Comparison of ENCODE assay signal across 9 cellular contexts in genomic region chr22:41832553-41833368, GRCh38. TPM values are rescaled to one million over a fixed set of nuclear protein-coding genes. Genes with fewer than 3 reads are reported as not detected.
DNase-seq lines count a peak whose midpoint lies in the region; ATAC-seq, FAIRE-seq and TF ChIP-seq lines count a peak whose summit lies in the region.
"Had no signal": no experiment of that assay in that cellular context is flagged by ENCODE, and none has a peak within 500 bp of the region (broad histone marks: within the 10 kb centered on the region; RNA-seq: fewer than 3 reads in every experiment).

Gene SREBF2 (plus strand): TSS chr22:41833105. CDS start chr22:41833271, 166 bp downstream.

- peak within 1 kb of the TSS; percentile 75 for H3K4me3 ChIP-seq in WI38 (ENCODE audit: low read depth, low read length)
- H3K4me3 ChIP-seq in bronchial epithelial cell (ENCODE audit: low read depth, low read length): peak within 1 kb of the TSS; percentile 91
- peak within 1 kb of the TSS; percentile 81 to 97 for H3K4me3 ChIP-seq in small intestine (ENCODE audit: low read depth in 1 of 2, low read length in 2 of 2)

- 0 to 1% (median 0%) methylated on average over 55 to 75 of the region's 75 CpGs for WGBS in small intestine, 3 donors

- FAIRE-seq in bronchial epithelial cell (lab: Jason Lieb, UNC) (peak; percentile 60), small intestine (lab: Jason Lieb, UNC) (no peak)
- FAIRE-seq: colon had no signal

- DNase-seq in AG08395 (ENCODE audit: low spot score): peak; percentile 99
- peak; percentile 97 for DNase-seq in NCI-H2227 treated with DMSO at 0.1 percent for 48 hours (lab: John Stamatoyannopoulos, UW)
- DNase-seq in bronchial epithelial cell (ENCODE audit: low read depth): peak; percentile 98
- DNase-seq in iPS-NIHi11 (ENCODE audit: low spot score): peak; percentile 97
- DNase-seq in small intestine: peak; percentile 100

- peak within 1 kb of the TSS; percentile 93 to 96 for H3K27ac ChIP-seq in small intestine (ENCODE audit: low read depth in 1 of 2, low read length in 1 of 2)

- no peak for TF ChIP-seq CTCF in WI38 (IDR thresholded peaks at IDR 0.05; ENCODE audit: low read depth, low read length)
- TF ChIP-seq CTCF in bronchial epithelial cell (IDR thresholded peaks at IDR 0.05; ENCODE audit: insufficient read depth, low read length, severe bottlenecking): peak; percentile 15

- ATAC-seq in GM18907 (IDR thresholded peaks at IDR 0.05; ENCODE audit: unreplicated experiment) (peak; percentile 84), HG03159 (IDR thresholded peaks at IDR 0.05; ENCODE audit: unreplicated experiment) (peak; percentile 87)

- peaks cover 2 to 4% of the 10 kb centered on the region in 2 donors for H3K4me1 ChIP-seq in small intestine (ENCODE audit: control insufficient read depth in 2 of 2, insufficient read depth in 1 of 2, low read depth in 1 of 2, low read length in 1 of 2)

- no peaks in the 10 kb centered on the region for H3K9me3 ChIP-seq in small intestine (ENCODE audit: control insufficient read depth, low read depth)

- H3K27me3 ChIP-seq in bronchial epithelial cell (ENCODE audit: control insufficient read depth, insufficient read depth, low read length) (no peaks in the 10 kb centered on the region), small intestine (ENCODE audit: control insufficient read depth in 2 of 2, insufficient read depth in 2 of 2, low read length in 2 of 2) (no peaks in the 10 kb centered on the region)

- H3K36me3 ChIP-seq in bronchial epithelial cell (ENCODE audit: control insufficient read depth, insufficient read depth, low read length) (peaks cover 3% of the 10 kb centered on the region), small intestine (ENCODE audit: control insufficient read depth in 2 of 2, insufficient read depth in 2 of 2, low read length in 2 of 2) (no peaks in the 10 kb centered on the region)

RNA-seq across cellular contexts. Expression of gene SREBF2, which starts in this region (rescaled TPM):
- total RNA-seq in bronchial epithelial cell: 44.2 and 66.4 TPM in 2 replicates
- 10 to 100 TPM; 14.1 to 81.2 (median 15.0) TPM for polyA plus RNA-seq in small intestine

Comparison
In these comparisons a context has a peak if more than half of its experiments do, and no peak if none do; other contexts are left out.
1. Peak in every context shown above with its lines: DNase-seq, ATAC-seq, H3K4me3 ChIP-seq and H3K27ac ChIP-seq.